9 cellular contexts compared by ENCODE assay signal in genomic region chr13:27680465-27680864, GRCh38.
"Had no signal": no experiment of that assay in that cellular context is flagged by ENCODE, and none has a peak within 500 bp of the region (broad histone marks: within the 10 kb centered on the region; RNA-seq: fewer than 3 reads in every experiment).

No MANE protein-coding gene starts in this region.

- H3K9ac ChIP-seq: GM23248 had no signal

- H3K4me3 ChIP-seq: GM23248, HAP-1, K562 had no signal

- FAIRE-seq: K562 had no signal

- ATAC-seq: HCT116, K562 had no signal

- DNase-seq: GM23248, GOT3, H7, IMR-90, KG1 had no signal

- H3K36me3 ChIP-seq: HAP-1 had no signal

- H3K4me1 ChIP-seq: HAP-1 had no signal

- H3K9me3 ChIP-seq: HAP-1 had no signal

- H2AFZ ChIP-seq: GM23248 had no signal

- H3K27ac ChIP-seq: GM23248, HL-60 had no signal
